ENCODE assay signal across 8 cellular contexts in genomic region chr11:67805256-67806126, GRCh38.
DNase-seq lines count a peak whose midpoint lies in the region; ATAC-seq and TF ChIP-seq lines count a peak whose summit lies in the region.
"Not testable (repeated sequence)": the region's sequence is repeated elsewhere in the genome, so short reads cannot be mapped to it uniquely, and the experiment has no call there.

No MANE protein-coding gene starts in this region.

- CTCF ChIA-PET in naive thymus-derived CD4-positive, alpha-beta T cell (lab: Charles Lee), result not testable (repeated sequence)

- POLR2A ChIA-PET in naive thymus-derived CD4-positive, alpha-beta T cell (lab: Charles Lee), result interaction anchor here (0.6 kb wide), 1 partner anchor 298 kb away, joined by 3 read pairs; no protein-coding TSS in a partner anchor

- not testable (repeated sequence) for H3K27me3 ChIP-seq in MG63; RWPE2 (ENCODE audit: insufficient read depth, poor library complexity, severe bottlenecking); naive thymus-derived CD4-positive, alpha-beta T cell (ENCODE audit: control insufficient read depth in 2 of 2, insufficient read depth in 2 of 2, low read length in 2 of 2)

- H3K36me3 ChIP-seq in MG63; RWPE2 (ENCODE audit: low read depth); naive thymus-derived CD4-positive, alpha-beta T cell (ENCODE audit: control insufficient read depth in 2 of 3, insufficient read depth in 3 of 3, low read length in 3 of 3): not testable (repeated sequence)

- H3K4me3 Mint-ChIP-seq in naive thymus-derived CD4-positive, alpha-beta T cell, result peak overlapping the region; percentile 82 to 98 (median 93)

- DNase-seq in DMS53 (lab: John Stamatoyannopoulos, UW), result peak; percentile 100
- DNase-seq in GOT3 (lab: John Stamatoyannopoulos, UW), result peak; percentile 92
- peak; percentile 97 for DNase-seq in MG63
- DNase-seq in RWPE2 (ENCODE audit: low spot score), result peak; percentile 97
- DNase-seq in activated T-helper 9 cell treated with anti-CD3 and anti-CD28 coated beads, Interleukin-2, amount 50 U/mL, for 16 hours (ENCODE audit: low read depth), result peak; percentile 93
- DNase-seq in fibroblast of mammary gland (ENCODE audit: low read depth), result peak; percentile 94
- DNase-seq in naive thymus-derived CD4-positive, alpha-beta T cell, result peak; percentile 93 to 99 (median 97)
- peak; percentile 93 to 97 for DNase-seq in stimulated activated CD8-positive, alpha-beta memory T cell treated with anti-CD3 and anti-CD28 coated beads, Interleukin-7, amount 100 ng/mL, for 48 hours (ENCODE audit: extremely low read depth in 1 of 2, low read depth in 1 of 2)

- peak; percentile 82 for ATAC-seq in RWPE2 (ENCODE audit: low read depth)
- ATAC-seq in naive thymus-derived CD4-positive, alpha-beta T cell, result peak; percentile 100

- TF ChIP-seq CTCF in RWPE2 (IDR thresholded peaks at IDR 0.05; ENCODE audit: poor library complexity, severe bottlenecking); fibroblast of mammary gland (conservative IDR thresholded peaks at IDR 0.05; ENCODE audit: control insufficient read depth, insufficient read depth, low read depth, low read length): not testable (repeated sequence)

- peak overlapping the region; percentile 65 for H3K27ac ChIP-seq in RWPE2 (ENCODE audit: poor library complexity, severe bottlenecking)
- H3K27ac ChIP-seq in naive thymus-derived CD4-positive, alpha-beta T cell (ENCODE audit: low read depth, low read length), result peak overlapping the region; percentile 91

- not testable (repeated sequence) for H3K36me3 Mint-ChIP-seq in naive thymus-derived CD4-positive, alpha-beta T cell

- intact Hi-C loops in naive thymus-derived CD4-positive, alpha-beta T cell (cut with micrococcal nuclease), result loop anchor here in 1 of 2 donors (1.0 to 10.0 kb wide), 9 partner anchors 175 to 1338 kb away; partner anchors contain the start of genes CDK2AP2, CHKA, KMT5B and PC

- H3K9me3 ChIP-seq in MG63; RWPE2 (ENCODE audit: severe bottlenecking); naive thymus-derived CD4-positive, alpha-beta T cell (ENCODE audit: control insufficient read depth in 2 of 3, low read length in 3 of 3): not testable (repeated sequence)

- H3K4me1 Mint-ChIP-seq in naive thymus-derived CD4-positive, alpha-beta T cell, result peaks cover 3 to 20% (median 12%) of the 10 kb centered on the region in 7 donors

- not testable (repeated sequence) for H3K9me3 Mint-ChIP-seq in naive thymus-derived CD4-positive, alpha-beta T cell

- not testable (repeated sequence) for H3K4me1 ChIP-seq in RWPE2 (ENCODE audit: insufficient read depth, poor library complexity, severe bottlenecking); naive thymus-derived CD4-positive, alpha-beta T cell (ENCODE audit: control insufficient read depth in 2 of 2, insufficient read depth in 2 of 2, low read length in 2 of 2)

- H3K27me3 Mint-ChIP-seq in naive thymus-derived CD4-positive, alpha-beta T cell, result peaks cover 0 to 18% (median 0%) of the 10 kb centered on the region in 5 donors

- peak overlapping the region; percentile 85 to 100 (median 98) for H3K27ac Mint-ChIP-seq in naive thymus-derived CD4-positive, alpha-beta T cell

- H3K4me3 ChIP-seq in MG63 (peak overlapping the region; percentile 57), RWPE2 (ENCODE audit: severe bottlenecking) (peak overlapping the region; percentile 39), fibroblast of mammary gland (ENCODE audit: control insufficient read depth, low read depth, low read length) (peak overlapping the region; percentile 61)
- H3K4me3 ChIP-seq in naive thymus-derived CD4-positive, alpha-beta T cell (ENCODE audit: low read length), result peak overlapping the region; percentile 65

Comparison
In these comparisons a context has a peak if more than half of its experiments do, and no peak if none do; other contexts are left out.
1. Peak in every context shown above with its lines: DNase-seq, ATAC-seq, H3K4me3 ChIP-seq and H3K27ac ChIP-seq.